Comparison of ENCODE assay signal across 17 cellular contexts in the genomic region with DNA sequence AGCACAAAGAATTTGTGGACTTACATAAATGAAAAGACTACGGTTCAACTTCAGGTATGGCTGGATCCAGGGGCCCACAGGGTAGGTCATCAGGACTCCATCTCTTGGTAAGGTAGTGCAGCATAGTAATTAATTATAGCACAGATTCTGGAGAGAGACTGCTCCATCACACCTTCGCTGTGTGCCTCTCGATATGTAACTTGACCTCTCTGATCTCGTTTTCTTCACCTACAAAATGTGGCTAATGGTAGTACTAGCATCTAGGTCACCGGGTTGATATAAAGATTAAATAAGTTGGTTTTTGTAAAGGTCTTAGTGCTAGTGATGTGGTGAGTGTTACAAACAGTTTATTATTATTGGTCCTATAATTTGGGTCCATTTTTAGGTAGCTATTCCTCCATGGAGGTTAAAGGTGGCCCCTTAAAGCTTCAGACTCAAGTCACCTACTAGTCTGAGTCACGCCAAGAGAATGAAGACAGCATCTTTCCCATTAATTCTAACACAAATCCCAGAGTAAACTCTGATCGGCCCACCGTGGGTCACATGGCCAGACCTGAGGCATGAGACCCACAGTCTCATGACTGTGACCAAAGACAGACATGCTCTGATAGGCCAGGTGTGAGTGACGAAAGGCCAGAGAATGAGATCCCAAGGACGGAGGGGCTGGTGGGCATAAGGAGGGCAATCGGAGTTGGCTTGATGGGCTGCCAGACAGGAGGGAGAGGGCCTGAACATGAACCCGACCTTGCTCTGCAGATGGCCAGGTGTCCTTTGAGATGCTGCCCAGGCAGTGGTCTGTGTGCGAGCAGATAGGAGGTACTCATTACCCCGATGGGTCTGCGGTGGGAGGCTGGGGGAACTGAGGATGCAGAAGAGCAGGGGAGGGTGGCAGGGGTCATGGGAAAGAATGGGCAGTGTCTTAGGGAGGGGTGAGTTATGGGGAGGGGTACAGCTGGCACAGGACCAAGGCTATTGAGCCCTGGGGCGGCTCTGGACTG. TPM values are rescaled to one million over a fixed set of nuclear protein-coding genes. Genes with fewer than 3 reads are reported as not detected.
DNase-seq lines count a peak whose midpoint lies in the region; ATAC-seq and TF ChIP-seq lines count a peak whose summit lies in the region.
"Had no signal": no experiment of that assay in that cellular context is flagged by ENCODE, and none has a peak within 500 bp of the region (broad histone marks: within the 10 kb centered on the region; RNA-seq: fewer than 3 reads in every experiment).

No MANE protein-coding gene starts in this region.

- H3K14ac ChIP-seq in H9 (ENCODE audit: insufficient read depth, low read length), result peak overlapping the region; percentile 11; the same call in 1 of the 2 replicates

- H3K27ac ChIP-seq in H9 (ENCODE audit: insufficient read length, low read depth, low read length), result no peak overlapping the region

- H3K4me2 ChIP-seq in H9 (ENCODE audit: insufficient read depth, insufficient read length, low read length), result no peak overlapping the region

- no peaks in the 10 kb centered on the region for H4K20me1 ChIP-seq in H9 (ENCODE audit: control insufficient read depth, insufficient read depth, insufficient read length)

- no peak overlapping the region for H3K27ac Mint-ChIP-seq in H9
- peak overlapping the region; percentile 72 for H3K27ac Mint-ChIP-seq in glutamatergic neuron (ENCODE audit: unreplicated experiment)
- H3K27ac Mint-ChIP-seq in progenitor cell of endocrine pancreas, result peak overlapping the region; percentile 71
- no peak overlapping the region for H3K27ac Mint-ChIP-seq in activated T-helper 2 cell treated with anti-CD3 and anti-CD28 coated beads, Interferon-gamma antibody, Interleukin-2, Interleukin-4, amounts not matched to agents 10 μg/mL and 5 μg/mL and 100 μg/mL, durations not matched to agents 14 hours and 24 hours and 36 hours
- H3K27ac Mint-ChIP-seq: B cell; CD4-positive, alpha-beta T cell had no signal

- ATAC-seq in HG03196 (IDR thresholded peaks at IDR 0.05; ENCODE audit: unreplicated experiment), result no peak
- no peak for ATAC-seq in GM18909 (IDR thresholded peaks at IDR 0.05; ENCODE audit: poor library complexity, unreplicated experiment)
- ATAC-seq: HCT116 had no signal

- no peaks in the 10 kb centered on the region for H3K9me3 ChIP-seq in H9 (ENCODE audit: control insufficient read depth, low read depth, low read length)

- intact Hi-C loops in activated T-helper 2 cell treated with anti-CD3 and anti-CD28 coated beads, Interferon-gamma antibody, Interleukin-2, Interleukin-4, amounts not matched to agents 10 μg/mL and 5 μg/mL and 100 μg/mL, durations not matched to agents 14 hours and 24 hours and 36 hours (cut with micrococcal nuclease), result no loop called here

- H3K27me3 ChIP-seq in H9 (ENCODE audit: insufficient read depth, low read length), result peaks cover 13% of the 10 kb centered on the region; the same call in 1 of the 2 replicates

- no peak overlapping the region for H3K23ac ChIP-seq in H9 (ENCODE audit: insufficient read length, low read depth, low read length)

- no peak overlapping the region for H3T11ph ChIP-seq in H9 (ENCODE audit: low read length)

- no peaks in the 10 kb centered on the region for H3K4me1 ChIP-seq in H9 (ENCODE audit: insufficient read depth, low read length)

- H3K9ac ChIP-seq in H9 (ENCODE audit: extremely low read depth, insufficient read length, low read length), result no peak overlapping the region

- no peaks in the 10 kb centered on the region; a peak in 1 of 7 replicates for H3K36me3 Mint-ChIP-seq in H9 (ENCODE audit: insufficient read depth in 1 of 3, low read depth in 3 of 3)
- H3K36me3 Mint-ChIP-seq in glutamatergic neuron (ENCODE audit: unreplicated experiment), result peaks cover 4% of the 10 kb centered on the region
- H3K36me3 Mint-ChIP-seq in progenitor cell of endocrine pancreas (ENCODE audit: insufficient read depth), result no peaks in the 10 kb centered on the region
- no peaks in the 10 kb centered on the region for H3K36me3 Mint-ChIP-seq in activated T-helper 2 cell treated with anti-CD3 and anti-CD28 coated beads, Interferon-gamma antibody, Interleukin-2, Interleukin-4, amounts not matched to agents 10 μg/mL and 5 μg/mL and 100 μg/mL, durations not matched to agents 14 hours and 24 hours and 36 hours (ENCODE audit: low read depth)

- H3K9me3 Mint-ChIP-seq in H9 (no peaks in the 10 kb centered on the region), glutamatergic neuron (ENCODE audit: unreplicated experiment) (peaks cover 14% of the 10 kb centered on the region), progenitor cell of endocrine pancreas (ENCODE audit: low read depth) (no peaks in the 10 kb centered on the region)
- no peaks in the 10 kb centered on the region for H3K9me3 Mint-ChIP-seq in activated T-helper 2 cell treated with anti-CD3 and anti-CD28 coated beads, Interferon-gamma antibody, Interleukin-2, Interleukin-4, amounts not matched to agents 10 μg/mL and 5 μg/mL and 100 μg/mL, durations not matched to agents 14 hours and 24 hours and 36 hours
- H3K9me3 Mint-ChIP-seq: CD4-positive, alpha-beta T cell had no signal

- no peaks in the 10 kb centered on the region for H3K23me2 ChIP-seq in H9 (ENCODE audit: insufficient read length, low read depth, low read length, poor library complexity, severe bottlenecking)

- H2BK120ac ChIP-seq in H9 (ENCODE audit: low read depth, low read length, poor library complexity, severe bottlenecking), result no peak overlapping the region

- DNase-seq in H9 (no peak), NCI-H69 (lab: John Stamatoyannopoulos, UW) (peak; percentile 38), glutamatergic neuron (no peak), progenitor cell of endocrine pancreas (ENCODE audit: low spot score, unreplicated experiment) (no peak), T-helper 2 cell (no peak)
- no peak for DNase-seq in activated T-helper 2 cell treated with anti-CD3 and anti-CD28 coated beads, Interferon-gamma antibody, Interleukin-2, Interleukin-4, amounts not matched to agents 10 μg/mL and 5 μg/mL and 100 μg/mL, durations not matched to agents 14 hours and 24 hours and 36 hours (ENCODE audit: low spot score)
- DNase-seq: C1 segment of cervical spinal cord; CD4-positive, alpha-beta T cell; DMS153; DMS79 treated with DMSO at 0.1 percent for 48 hours; EL; IMR-90 had no signal

- H4K8ac ChIP-seq in H9 (replicated peaks; ENCODE audit: insufficient read length, low read depth, low read length), result no peak overlapping the region

- no peaks in the 10 kb centered on the region for H3K79me1 ChIP-seq in H9 (ENCODE audit: insufficient read depth, low read depth, low read length, poor library complexity, severe bottlenecking)

- H2BK5ac ChIP-seq in H9 (ENCODE audit: insufficient read length, low read length), result no peak overlapping the region

- H3K27me3 Mint-ChIP-seq in H9 (ENCODE audit: low read depth) (peaks cover 67% of the 10 kb centered on the region), glutamatergic neuron (ENCODE audit: unreplicated experiment) (peaks cover 19% of the 10 kb centered on the region), progenitor cell of endocrine pancreas (peaks cover 53% of the 10 kb centered on the region)
- H3K27me3 Mint-ChIP-seq in activated T-helper 2 cell treated with anti-CD3 and anti-CD28 coated beads, Interferon-gamma antibody, Interleukin-2, Interleukin-4, amounts not matched to agents 10 μg/mL and 5 μg/mL and 100 μg/mL, durations not matched to agents 14 hours and 24 hours and 36 hours (ENCODE audit: low read depth), result peaks cover 30% of the 10 kb centered on the region

- H2BK12ac ChIP-seq in H9 (ENCODE audit: insufficient read length, low read depth, low read length), result no peak overlapping the region

- H3K4ac ChIP-seq in H9 (ENCODE audit: low read depth, low read length), result no peak overlapping the region

- H4K5ac ChIP-seq in H9 (ENCODE audit: insufficient read length, low read depth, low read length), result no peak overlapping the region

- H2AFZ ChIP-seq in H9 (ENCODE audit: low read length), result no peak overlapping the region

- no peak overlapping the region for H2BK15ac ChIP-seq in H9 (ENCODE audit: low read depth, low read length)

- H3K56ac ChIP-seq in H9 (ENCODE audit: insufficient read length, low read depth, low read length), result no peak overlapping the region

- no peak overlapping the region for H3K4me3 Mint-ChIP-seq in H9
- H3K4me3 Mint-ChIP-seq in glutamatergic neuron (ENCODE audit: unreplicated experiment), result no peak overlapping the region
- no peak overlapping the region for H3K4me3 Mint-ChIP-seq in progenitor cell of endocrine pancreas (ENCODE audit: low read depth)
- no peak overlapping the region for H3K4me3 Mint-ChIP-seq in activated T-helper 2 cell treated with anti-CD3 and anti-CD28 coated beads, Interferon-gamma antibody, Interleukin-2, Interleukin-4, amounts not matched to agents 10 μg/mL and 5 μg/mL and 100 μg/mL, durations not matched to agents 14 hours and 24 hours and 36 hours (ENCODE audit: low read depth)
- H3K4me3 Mint-ChIP-seq: B cell; CD4-positive, alpha-beta T cell had no signal

- no peaks in the 10 kb centered on the region for H3K79me2 ChIP-seq in H9 (ENCODE audit: insufficient read depth, low read length)

- H2BK20ac ChIP-seq in H9 (ENCODE audit: low read depth, low read length, poor library complexity, severe bottlenecking), result no peak overlapping the region

- no peak overlapping the region for H3K18ac ChIP-seq in H9 (ENCODE audit: insufficient read length, low read depth, low read length)

- no peak overlapping the region for H4K91ac ChIP-seq in H9 (ENCODE audit: insufficient read length, low read depth, low read length)

- no CpG with 5 or more reads among the region's 16 CpGs for WGBS in H9 (ENCODE audit: extremely low coverage, insufficient read length, low lambda C conversion rate)

- H3K4me1 Mint-ChIP-seq in H9 (peaks cover 5 to 17% of the 10 kb centered on the region in 2 experiments), glutamatergic neuron (ENCODE audit: low read depth, unreplicated experiment) (peaks cover 18% of the 10 kb centered on the region), progenitor cell of endocrine pancreas (ENCODE audit: low read depth) (no peaks in the 10 kb centered on the region)
- peaks cover 5% of the 10 kb centered on the region for H3K4me1 Mint-ChIP-seq in activated T-helper 2 cell treated with anti-CD3 and anti-CD28 coated beads, Interferon-gamma antibody, Interleukin-2, Interleukin-4, amounts not matched to agents 10 μg/mL and 5 μg/mL and 100 μg/mL, durations not matched to agents 14 hours and 24 hours and 36 hours (ENCODE audit: low read depth)

- TF ChIP-seq CTCF in H9 (conservative IDR thresholded peaks at IDR 0.05), result no peak
- TF ChIP-seq CTCF in glutamatergic neuron (IDR thresholded peaks at IDR 0.05; ENCODE audit: partially characterized antibody, unreplicated experiment), result no peak
- TF ChIP-seq CTCF in progenitor cell of endocrine pancreas (IDR thresholded peaks at IDR 0.05; ENCODE audit: unreplicated experiment), result no peak

- H2AK5ac ChIP-seq in H9 (ENCODE audit: insufficient read length, low read length), result no peak overlapping the region

RNA-seq across cellular contexts. Expression of gene PSMD8, which starts 18.3 kb away (rescaled TPM):
- total RNA-seq in H9 (2021) (185 and 189 TPM in 2 replicates), glutamatergic neuron (ENCODE audit: unreplicated experiment) (156 TPM), progenitor cell of endocrine pancreas (122 and 128 TPM in 2 replicates)
- total RNA-seq in activated T-helper 2 cell treated with anti-CD3 and anti-CD28 coated beads, Interferon-gamma antibody, Interleukin-2, Interleukin-4, amounts not matched to agents 10 μg/mL and 5 μg/mL and 100 μg/mL, durations not matched to agents 14 hours and 24 hours and 36 hours, result 286 and 299 TPM in 2 replicates

RNA-seq across cellular contexts. Expression of gene CATSPERG, which starts 20.4 kb away (rescaled TPM):
- total RNA-seq in H9 (2021) (3.0 and 3.7 TPM in 2 replicates), glutamatergic neuron (ENCODE audit: unreplicated experiment) (39.0 TPM), progenitor cell of endocrine pancreas (21.0 TPM in 2 replicates)
- total RNA-seq in activated T-helper 2 cell treated with anti-CD3 and anti-CD28 coated beads, Interferon-gamma antibody, Interleukin-2, Interleukin-4, amounts not matched to agents 10 μg/mL and 5 μg/mL and 100 μg/mL, durations not matched to agents 14 hours and 24 hours and 36 hours, result 4.7 and 4.8 TPM in 2 replicates

RNA-seq across cellular contexts. Expression of gene GGN, which starts 31.8 kb away (rescaled TPM):
- 1.5 and 2.4 TPM in 2 replicates for total RNA-seq in H9 (2021)
- total RNA-seq in glutamatergic neuron (ENCODE audit: unreplicated experiment), result 2.0 TPM
- total RNA-seq in progenitor cell of endocrine pancreas, result 2.8 and 3.3 TPM in 2 replicates
- 0.71 TPM in 1 of 2 replicates, not detected in the other for total RNA-seq in activated T-helper 2 cell treated with anti-CD3 and anti-CD28 coated beads, Interferon-gamma antibody, Interleukin-2, Interleukin-4, amounts not matched to agents 10 μg/mL and 5 μg/mL and 100 μg/mL, durations not matched to agents 14 hours and 24 hours and 36 hours

RNA-seq across cellular contexts. Expression of gene SPRED3, which starts 32.5 kb away (rescaled TPM):
- total RNA-seq in H9 (2021) (11.5 and 16.4 TPM in 2 replicates), glutamatergic neuron (ENCODE audit: unreplicated experiment) (8.7 TPM), progenitor cell of endocrine pancreas (13.0 and 13.6 TPM in 2 replicates)
- total RNA-seq in activated T-helper 2 cell treated with anti-CD3 and anti-CD28 coated beads, Interferon-gamma antibody, Interleukin-2, Interleukin-4, amounts not matched to agents 10 μg/mL and 5 μg/mL and 100 μg/mL, durations not matched to agents 14 hours and 24 hours and 36 hours, result 3.2 TPM in 2 replicates

RNA-seq across cellular contexts. Expression of gene KCNK6, which starts 36.4 kb away (rescaled TPM):
- 5.4 and 6.5 TPM in 2 replicates for total RNA-seq in H9 (2021)
- total RNA-seq in glutamatergic neuron (ENCODE audit: unreplicated experiment), result 2.7 TPM
- 0.43 and 0.53 TPM in 2 replicates for total RNA-seq in progenitor cell of endocrine pancreas
- 27.3 TPM in 2 replicates for total RNA-seq in activated T-helper 2 cell treated with anti-CD3 and anti-CD28 coated beads, Interferon-gamma antibody, Interleukin-2, Interleukin-4, amounts not matched to agents 10 μg/mL and 5 μg/mL and 100 μg/mL, durations not matched to agents 14 hours and 24 hours and 36 hours
- total RNA-seq: H4 had no signal

Comparison
In these comparisons a context has a peak if more than half of its experiments do, and no peak if none do; other contexts are left out.
1. H3K27ac Mint-ChIP-seq: peak in glutamatergic neuron (single experiment) and progenitor cell of endocrine pancreas (single experiment); none in H9 (0 of 3) and activated T-helper 2 cell treated with anti-CD3 and anti-CD28 coated beads, Interferon-gamma antibody, Interleukin-2, Interleukin-4, amounts not matched to agents 10 μg/mL and 5 μg/mL and 100 μg/mL, durations not matched to agents 14 hours and 24 hours and 36 hours (single experiment).